ENCODE assay signal across 23 cellular contexts in the genomic region with DNA sequence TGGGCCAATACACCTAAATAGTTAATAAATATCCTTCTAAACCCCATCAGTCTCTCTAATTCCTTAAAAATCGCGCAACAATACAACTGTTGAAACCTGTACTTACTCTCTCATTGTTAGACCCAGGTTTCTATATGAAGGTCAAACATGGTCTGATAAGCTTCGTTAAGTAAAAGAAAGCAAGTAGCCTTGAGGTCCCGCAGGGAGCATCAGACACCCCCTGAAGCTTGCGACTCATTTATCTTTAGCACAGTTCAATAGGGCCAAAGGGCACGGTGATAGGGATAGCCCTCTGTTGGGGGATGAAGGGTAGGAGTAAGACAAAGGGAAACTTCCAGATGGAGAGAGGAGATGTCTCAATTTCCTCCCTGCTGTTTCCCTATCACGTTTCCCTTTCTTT. TPM values are rescaled to one million over a fixed set of nuclear protein-coding genes. Genes with fewer than 3 reads are reported as not detected.
DNase-seq lines count a peak whose midpoint lies in the region; ATAC-seq, FAIRE-seq and TF ChIP-seq lines count a peak whose summit lies in the region.
"Had no signal": no experiment of that assay in that cellular context is flagged by ENCODE, and none has a peak within 500 bp of the region (broad histone marks: within the 10 kb centered on the region; RNA-seq: fewer than 3 reads in every experiment).

No MANE protein-coding gene starts in this region.

- H3K4me1 Mint-ChIP-seq in stimulated activated naive B cell treated with anti-CD40 and anti-IgM and Interleukin-4, amounts not matched to agents 10 μg/mL and 1 μg/mL and 100 μg/mL, for 72 hours: peaks cover 5 to 18% of the 10 kb centered on the region in 2 donors

- no peaks in the 10 kb centered on the region for H4K20me1 ChIP-seq in HCT116 (ENCODE audit: insufficient read depth)

- H3K4me3 ChIP-seq in HCT116 (replicated peaks in 1 of 2; ENCODE audit: low read depth in 1 of 2, low read length in 2 of 2) (no peak overlapping the region), small intestine (ENCODE audit: low read depth in 1 of 2, low read length in 2 of 2) (no peak overlapping the region)
- H3K4me3 ChIP-seq: HAP-1, heart left ventricle, PC-9, right atrium auricular region, upper lobe of left lung had no signal

- RAD21 ChIA-PET in HCT116 (lab: Charles Lee; ENCODE audit: low non-redundant PET in 1 of 2, low total read pairs in 2 of 2, uncharacterized antibody in 2 of 2, unreplicated experiment in 2 of 2): no interaction called here

- no peak overlapping the region for H3K9ac ChIP-seq in HCT116 (ENCODE audit: low read length)

- no peaks in the 10 kb centered on the region for H3K9me3 Mint-ChIP-seq in stimulated activated naive B cell treated with anti-CD40 and anti-IgM and Interleukin-4, amounts not matched to agents 10 μg/mL and 1 μg/mL and 100 μg/mL, for 72 hours
- H3K9me3 Mint-ChIP-seq: central memory CD8-positive, alpha-beta T cell had no signal

- no peaks in the 10 kb centered on the region for H3K9me2 ChIP-seq in HCT116 (ENCODE audit: insufficient read depth)

- no peak for TF ChIP-seq POLR2A in HCT116 (IDR thresholded peaks at IDR 0.05; ENCODE audit: borderline replicate concordance, extremely low read depth, insufficient read depth, insufficient read length)

- 15 to 57% (median 27%) methylated on average over 7 of the region's 7 CpGs for WGBS in small intestine, 3 donors

- no peak overlapping the region for H3K4me2 ChIP-seq in HCT116 (ENCODE audit: low read length)
- H3K4me2 ChIP-seq: PC-9 had no signal

- no peaks in the 10 kb centered on the region for H3K9me3 ChIP-seq in HCT116 (ENCODE audit: control insufficient read depth in 1 of 2, insufficient read depth in 1 of 2, low read depth in 1 of 2, low read length in 2 of 2)
- H3K9me3 ChIP-seq in small intestine (ENCODE audit: control insufficient read depth, low read depth): no peaks in the 10 kb centered on the region
- H3K9me3 ChIP-seq: HAP-1, heart left ventricle, neutrophil, right atrium auricular region, upper lobe of left lung had no signal

- intact Hi-C loops in HCT116 (cut with micrococcal nuclease): no loop called here

- peak overlapping the region; percentile 12 for H2AFZ ChIP-seq in HCT116 (ENCODE audit: low read depth, low read length, poor library complexity, severe bottlenecking)
- H2AFZ ChIP-seq: PC-9 had no signal

- no TSS peak for BruUV-seq in HCT116 (replicated peaks; lab: Mats Ljungman, UMichigan)

- H3K4me1 ChIP-seq in HCT116 (ENCODE audit: control insufficient read depth in 1 of 2, insufficient read depth in 2 of 2, low read length in 2 of 2): peaks cover 0 to 12% of the 10 kb centered on the region in 2 experiments; a peak in 2 of 4 replicates
- H3K4me1 ChIP-seq in small intestine (ENCODE audit: control insufficient read depth in 2 of 2, insufficient read depth in 1 of 2, low read depth in 1 of 2, low read length in 1 of 2): no peaks in the 10 kb centered on the region

- no peak for DNase-seq in HCT116 (ENCODE audit: low read depth, low spot score)
- peak; percentile 49 for DNase-seq in iPS-NIHi7 (ENCODE audit: extremely low spot score)
- peak; percentile 61 for DNase-seq in small intestine
- DNase-seq in superior temporal gyrus (ENCODE audit: extremely low spot score): no peak
- no peak for DNase-seq in stimulated activated naive B cell treated with anti-CD40 and anti-IgM and Interleukin-4, amounts not matched to agents 10 μg/mL and 1 μg/mL and 100 μg/mL, for 72 hours
- DNase-seq: activated CD8-positive, alpha-beta memory T cell treated with anti-CD3 and anti-CD28 coated beads, Interleukin-2, amount 10 ng/mL, durations not matched to agents 7 days and 5 days; EL; heart left ventricle; Kasumi-1; NCI-H1105; NCI-H2107; NCI-H748 treated with DMSO at 0.1 percent for 48 hours; PC-9; stimulated activated naive CD4-positive, alpha-beta T cell treated with Interleukin-2 at 50 U/mL for 16 hours; T-helper 9 cell; upper lobe of left lung had no signal

- peaks cover 20 to 25% of the 10 kb centered on the region in 2 donors for H3K27me3 Mint-ChIP-seq in stimulated activated naive B cell treated with anti-CD40 and anti-IgM and Interleukin-4, amounts not matched to agents 10 μg/mL and 1 μg/mL and 100 μg/mL, for 72 hours

- TF ChIP-seq CTCF in HCT116 (IDR thresholded peaks at IDR 0.05 in 2 of 3, conservative IDR thresholded peaks at IDR 0.05 in 1 of 3; ENCODE audit: borderline replicate concordance in 1 of 3, insufficient read depth in 1 of 3, low read depth in 2 of 3, low read length in 2 of 3) (no peak), VCaP (conservative IDR thresholded peaks at IDR 0.05) (no peak)

- POLR2A ChIA-PET in HCT116 (lab: Charles Lee): no interaction called here

- no peak for TF ChIP-seq RAD21 in HCT116 (IDR thresholded peaks at IDR 0.05; ENCODE audit: low read depth)

- CTCF ChIA-PET in HCT116 (lab: Charles Lee): interaction anchor here (0.8 to 5.9 kb wide), 5 partner anchors 8 to 112 kb away, joined by 3 to 140 read pairs (median 18); no protein-coding TSS in a partner anchor

- no peaks in the 10 kb centered on the region for H3K27me3 ChIP-seq in HCT116 (ENCODE audit: insufficient read depth, low read length)
- no peaks in the 10 kb centered on the region for H3K27me3 ChIP-seq in small intestine (ENCODE audit: control insufficient read depth in 2 of 2, insufficient read depth in 2 of 2, low read length in 2 of 2)
- H3K27me3 ChIP-seq: heart left ventricle, right atrium auricular region, upper lobe of left lung had no signal

- H3K4me3 Mint-ChIP-seq in stimulated activated naive B cell treated with anti-CD40 and anti-IgM and Interleukin-4, amounts not matched to agents 10 μg/mL and 1 μg/mL and 100 μg/mL, for 72 hours: no peak overlapping the region
- H3K4me3 Mint-ChIP-seq: activated CD8-positive, alpha-beta memory T cell treated with anti-CD3 and anti-CD28 coated beads, Interleukin-2, amount 10 ng/mL, durations not matched to agents 7 days and 5 days; central memory CD8-positive, alpha-beta T cell had no signal

- no peak for FAIRE-seq in small intestine (lab: Jason Lieb, UNC)
- FAIRE-seq: keratinocyte had no signal

- ATAC-seq in HCT116: no peak
- ATAC-seq in GM18870 (IDR thresholded peaks at IDR 0.05; ENCODE audit: unreplicated experiment): no peak
- ATAC-seq in stimulated activated naive B cell treated with anti-CD40 and anti-IgM and Interleukin-4, amounts not matched to agents 10 μg/mL and 1 μg/mL and 100 μg/mL, for 72 hours (replicated peaks): no peak
- ATAC-seq: activated CD8-positive, alpha-beta memory T cell treated with anti-CD3 and anti-CD28 coated beads, Interleukin-2, amount 10 ng/mL, durations not matched to agents 7 days and 5 days; heart left ventricle had no signal

- H3K27ac ChIP-seq in HCT116 (ENCODE audit: low read depth, low read length): no peak overlapping the region
- H3K27ac ChIP-seq in VCaP: peak overlapping the region; percentile 91
- H3K27ac ChIP-seq in small intestine (ENCODE audit: low read depth in 1 of 2, low read length in 1 of 2): peak overlapping the region in 1 of 2 donors; percentile 55
- H3K27ac ChIP-seq: heart left ventricle, neutrophil, PC-9, right atrium auricular region, upper lobe of left lung had no signal

- no peaks in the 10 kb centered on the region for H3K79me2 ChIP-seq in HCT116 (ENCODE audit: insufficient read depth, low read length)

- H3K36me3 Mint-ChIP-seq in stimulated activated naive B cell treated with anti-CD40 and anti-IgM and Interleukin-4, amounts not matched to agents 10 μg/mL and 1 μg/mL and 100 μg/mL, for 72 hours: no peaks in the 10 kb centered on the region
- H3K36me3 Mint-ChIP-seq: activated CD8-positive, alpha-beta memory T cell treated with anti-CD3 and anti-CD28 coated beads, Interleukin-2, amount 10 ng/mL, durations not matched to agents 7 days and 5 days had no signal

- no peak overlapping the region for H3K27ac Mint-ChIP-seq in stimulated activated naive B cell treated with anti-CD40 and anti-IgM and Interleukin-4, amounts not matched to agents 10 μg/mL and 1 μg/mL and 100 μg/mL, for 72 hours
- H3K27ac Mint-ChIP-seq: activated CD8-positive, alpha-beta memory T cell treated with anti-CD3 and anti-CD28 coated beads, Interleukin-2, amount 10 ng/mL, durations not matched to agents 7 days and 5 days had no signal

- H3K36me3 ChIP-seq in HCT116 (ENCODE audit: control insufficient read depth in 1 of 2, insufficient read depth in 2 of 2, low read length in 2 of 2): no peaks in the 10 kb centered on the region
- no peaks in the 10 kb centered on the region for H3K36me3 ChIP-seq in small intestine (ENCODE audit: control insufficient read depth in 2 of 2, insufficient read depth in 2 of 2, low read length in 2 of 2)
- H3K36me3 ChIP-seq: HAP-1, heart left ventricle, neutrophil, right atrium auricular region, upper lobe of left lung had no signal

TF ChIP-seq in HCT116, 20 proteins besides CTCF, POLR2A, EP300 and RAD21:
- TF ChIP-seq YY1 (IDR thresholded peaks at IDR 0.05; ENCODE audit: extremely low read depth, insufficient replicate concordance, low read depth, low read length) (no peak), ZNF274 (IDR thresholded peaks at IDR 0.05; ENCODE audit: low read depth, low read length) (no peak), CBX3 (IDR thresholded peaks at IDR 0.05; ENCODE audit: low read depth) (no peak), SP1 (IDR thresholded peaks at IDR 0.05; ENCODE audit: low read depth) (no peak)

RNA-seq across cellular contexts. Expression of a gene that starts 27.3 kb away (rescaled TPM):
- 17.0 TPM for total RNA-seq in HCT116 (2021; ENCODE audit: unreplicated experiment)
- polyA plus RNA-seq in HCT116 (2012): 7.9 and 12.6 TPM in 2 replicates
- polyA plus RNA-seq in small intestine: 10 to 100 TPM in 1 of 3 donors, 1 to 10 TPM in 2; 5.7 to 10.4 (median 8.3) TPM

RNA-seq across cellular contexts. Expression of a gene that starts 57.0 kb away (rescaled TPM):
- total RNA-seq in HCT116 (2021; ENCODE audit: unreplicated experiment): 340 TPM
- 152 and 230 TPM in 2 replicates for polyA plus RNA-seq in HCT116 (2012)
- 1,000 to 10,000 TPM in 2 of 3 donors, 100 to 1,000 TPM in 1; 547 to 1,355 (median 1,268) TPM for polyA plus RNA-seq in small intestine

Comparison
In these comparisons a context has a peak if more than half of its experiments do, and no peak if none do; other contexts are left out.
1. DNase-seq: peak in iPS-NIHi7 (single experiment) and small intestine (single experiment); none in HCT116 (single experiment), superior temporal gyrus (single experiment) and stimulated activated naive B cell treated with anti-CD40 and anti-IgM and Interleukin-4, amounts not matched to agents 10 μg/mL and 1 μg/mL and 100 μg/mL, for 72 hours (single experiment).